16 cellular contexts compared by ENCODE assay signal in genomic region chr5:92444888-92445287, GRCh38.
A peak's percentile ranks its signal among the peaks of the same experiment; 100 is the strongest.
DNase-seq lines count a peak whose midpoint lies in the region; ATAC-seq, FAIRE-seq and TF ChIP-seq lines count a peak whose summit lies in the region.
"Had no signal": no experiment of that assay in that cellular context is flagged by ENCODE, and none has a peak within 500 bp of the region (broad histone marks: within the 10 kb centered on the region; RNA-seq: fewer than 3 reads in every experiment).

No MANE protein-coding gene starts in this region.

- H3K9me3 ChIP-seq in GM12878 (replicated peaks; ENCODE audit: control insufficient read depth, insufficient read depth, low read length): no peaks in the 10 kb centered on the region

- TF ChIP-seq CTCF in GM12878 (IDR thresholded peaks at IDR 0.05 in 2 of 3, conservative IDR thresholded peaks at IDR 0.05 in 1 of 3; ENCODE audit: control insufficient read depth in 2 of 3, extremely low read depth in 1 of 3, insufficient read depth in 1 of 3, low read depth in 3 of 3, low read length in 3 of 3): no peak

- H3K4me1 ChIP-seq in GM12878 (ENCODE audit: control insufficient read depth, insufficient read depth, low read length): no peaks in the 10 kb centered on the region

- SMC1A ChIA-PET in GM12878 (lab: Charles Lee; ENCODE audit: uncharacterized antibody, unreplicated experiment): interaction anchor here (1.5 kb wide), 1 partner anchor 8 kb away, joined by 3 read pairs; no protein-coding TSS in a partner anchor

- POLR2A ChIA-PET in GM12878 (lab: Charles Lee): no interaction called here

- intact Hi-C loops in GM12878 (cut with micrococcal nuclease; ENCODE audit: unreplicated experiment): no loop called here

- TF ChIP-seq POLR2A in GM12878 (IDR thresholded peaks at IDR 0.05; ENCODE audit: low read depth, low read length): no peak

- FAIRE-seq in GM12878 (lab: Jason Lieb, UNC): no peak
- FAIRE-seq: GM19239, H54 had no signal

- DNase-seq in NCI-H2171 treated with DMSO at 0.1 percent for 48 hours (lab: John Stamatoyannopoulos, UW) (peak; percentile 7), NCI-H2171 (lab: John Stamatoyannopoulos, UW) (no peak), GM12878 (ENCODE audit: low read depth, low spot score) (no peak), myocyte (ENCODE audit: low read depth) (peak; percentile 6), DMS79 (lab: John Stamatoyannopoulos, UW) (no peak), kidney tubule cell (ENCODE audit: low spot score) (no peak)
- DNase-seq in stimulated activated CD4-positive, alpha-beta T cell treated with anti-CD3 and anti-CD28 coated beads, Interleukin-12 subunit alpha, Interleukin-12 subunit beta, amount 100 ng/mL, for 4 hours: no peak
- DNase-seq: 8988T; AML-193; CD4-positive, CD25-positive, alpha-beta regulatory T cell; DMS 273 treated with DMSO at 0.1 percent for 48 hours; EL; GDM1 had no signal

- BruUV-seq in GM12878 (replicated peaks; lab: Mats Ljungman, UMichigan): no TSS peak

- H3K4me2 ChIP-seq in GM12878 (ENCODE audit: control insufficient read depth, insufficient read depth): no peak overlapping the region

- H4K20me1 ChIP-seq in GM12878 (ENCODE audit: control insufficient read depth, insufficient read depth): no peaks in the 10 kb centered on the region
- H4K20me1 ChIP-seq: BLaER1 treated with 17β-estradiol and CSF1 and Interleukin-3, amounts not matched to agents 10 nM and 100 nM had no signal

- no peaks in the 10 kb centered on the region for H3K36me3 ChIP-seq in GM12878 (ENCODE audit: control insufficient read depth in 2 of 2, insufficient read depth in 2 of 2, low read length in 1 of 2)
- H3K36me3 ChIP-seq: BLaER1 treated with 17β-estradiol and CSF1 and Interleukin-3, amounts not matched to agents 10 nM and 100 nM had no signal

- TF ChIP-seq RAD21 in GM12878 (IDR thresholded peaks at IDR 0.05; ENCODE audit: insufficient read depth, low read depth, low read length): no peak

- 0% methylated on average over 2 of the region's 2 CpGs for WGBS in GM12878 (ENCODE audit: insufficient coverage, insufficient replicate concordance, low lambda C conversion rate, missing lambda C conversion rate)

- ATAC-seq in GM12878: no peak

- no peaks in the 10 kb centered on the region for H3K79me2 ChIP-seq in GM12878 (ENCODE audit: control insufficient read depth, insufficient read depth, low read length)

- TF ChIP-seq EP300 in GM12878 (IDR thresholded peaks at IDR 0.05; ENCODE audit: borderline replicate concordance in 1 of 2, control insufficient read depth in 1 of 2, low read depth in 2 of 2, low read length in 2 of 2): no peak

- H3K27ac ChIP-seq in GM12878 (ENCODE audit: control insufficient read depth, insufficient read depth): no peak overlapping the region
- H3K27ac ChIP-seq: BLaER1 treated with 17β-estradiol and CSF1 and Interleukin-3, amounts not matched to agents 10 nM and 100 nM had no signal

- RAD21 ChIA-PET in GM12878 (lab: Charles Lee; ENCODE audit: unreplicated experiment): no interaction called here

- no peak overlapping the region for H3K9ac ChIP-seq in GM12878 (ENCODE audit: control insufficient read depth, insufficient read depth, low read length)
- H3K9ac ChIP-seq: BLaER1 treated with 17β-estradiol and CSF1 and Interleukin-3, amounts not matched to agents 10 nM and 100 nM had no signal

- CTCF ChIA-PET in GM12878 (lab: Yijun Ruan, JAX): no interaction called here

- H3K4me3 ChIP-seq in GM12878: no peak overlapping the region
- H3K4me3 ChIP-seq: BLaER1 treated with 17β-estradiol and CSF1 and Interleukin-3, amounts not matched to agents 10 nM and 100 nM had no signal

- no peak overlapping the region for H2AFZ ChIP-seq in GM12878 (ENCODE audit: control insufficient read depth, low read depth, low read length)

- in situ Hi-C loops in GM12878 (cut with MboI): no loop called here

- H3K27me3 ChIP-seq in GM12878 (replicated peaks in 1 of 2; ENCODE audit: control insufficient read depth in 2 of 2, insufficient read depth in 2 of 2, low read length in 1 of 2): no peaks in the 10 kb centered on the region
- H3K27me3 ChIP-seq: BLaER1 treated with 17β-estradiol and CSF1 and Interleukin-3, amounts not matched to agents 10 nM and 100 nM had no signal

TF ChIP-seq in GM12878, 131 proteins besides CTCF, POLR2A, EP300 and RAD21:
- TF ChIP-seq RELB (IDR thresholded peaks at IDR 0.05; ENCODE audit: low read depth) (no peak), MEF2B (IDR thresholded peaks at IDR 0.05; ENCODE audit: partially characterized antibody, poor library complexity, severe bottlenecking) (peak; percentile 19), ZNF207 (IDR thresholded peaks at IDR 0.05; ENCODE audit: borderline replicate concordance) (no peak), USF1 (IDR thresholded peaks at IDR 0.05; ENCODE audit: borderline replicate concordance, extremely low read length, insufficient read depth, low read depth, low read length) (no peak), BRCA1 (IDR thresholded peaks at IDR 0.05; ENCODE audit: low read depth, low read length) (no peak), REST (IDR thresholded peaks at IDR 0.05; ENCODE audit: low read depth, low read length) (no peak)

Comparison
In these comparisons a context has a peak if more than half of its experiments do, and no peak if none do; other contexts are left out.
1. DNase-seq: peak in NCI-H2171 treated with DMSO at 0.1 percent for 48 hours (single experiment) and myocyte (single experiment); none in NCI-H2171 (single experiment), GM12878 (single experiment), DMS79 (single experiment), stimulated activated CD4-positive, alpha-beta T cell treated with anti-CD3 and anti-CD28 coated beads, Interleukin-12 subunit alpha, Interleukin-12 subunit beta, amount 100 ng/mL, for 4 hours (single experiment) and kidney tubule cell (single experiment).